8 cellular contexts compared by ENCODE assay signal in genomic region chr5:131634996-131635754, GRCh38. TPM values are rescaled to one million over a fixed set of nuclear protein-coding genes. Genes with fewer than 3 reads are reported as not detected.
DNase-seq lines count a peak whose midpoint lies in the region; ATAC-seq and TF ChIP-seq lines count a peak whose summit lies in the region.

TSS of gene RAPGEF6 (minus strand) at chr5:131635229. CDS start at chr5:131635030, 199 bp downstream.

- H3K27me3 ChIP-seq in lung (ENCODE audit: control insufficient read depth, insufficient read depth): no peaks in the 10 kb centered on the region

- 0% methylated on average over 60 of the region's 60 CpGs for WGBS in lung, 2 donors

- TF ChIP-seq CTCF in lung (IDR thresholded peaks at IDR 0.05; ENCODE audit: control extremely low read depth, extremely low read depth): no peak

- peak; percentile 81 for ATAC-seq in GM19468 (IDR thresholded peaks at IDR 0.05; ENCODE audit: extremely low read depth, unreplicated experiment)
- ATAC-seq in lung (ENCODE audit: insufficient read depth, low FRiP score): peak; percentile 95

- no peaks in the 10 kb centered on the region for H3K9me3 ChIP-seq in lung (ENCODE audit: control insufficient read depth in 2 of 2, insufficient read depth in 1 of 2, low read length in 1 of 2)

- DNase-seq in CMK (ENCODE audit: low read depth) (peak; percentile 97), HS-5 (ENCODE audit: low read depth) (peak; percentile 99), lung (ENCODE audit: low spot score) (peak; percentile 99)
- peak; percentile 98 for DNase-seq in NK-92 treated with Interleukin-12 subunit alpha and Interleukin-12 subunit beta, amount 100 ng/mL, for 24 hours (lab: John Stamatoyannopoulos, UW)
- DNase-seq in activated CD8-positive, alpha-beta memory T cell treated with anti-CD3 and anti-CD28 coated beads for 24 hours: peak; percentile 95
- peak; percentile 94 for DNase-seq in effector CD4-positive, alpha-beta T cell
- peak; percentile 89 to 94 (median 90) for DNase-seq in stimulated activated CD4-positive, alpha-beta T cell treated with anti-CD3 and anti-CD28 coated beads, TNF-alpha, amount 100 ng/mL, for 4 hours (ENCODE audit: low read depth in 3 of 3)

- H3K4me1 ChIP-seq in lung (ENCODE audit: control insufficient read depth in 2 of 2, insufficient read depth in 2 of 2, low read length in 2 of 2): peaks cover 2 to 3% of the 10 kb centered on the region in 2 donors

- H3K27ac ChIP-seq in lung (ENCODE audit: low read depth in 1 of 2, low read length in 1 of 2): peak within 1 kb of the TSS; percentile 99 to 100

- peak within 1 kb of the TSS; percentile 86 for H3K4me3 ChIP-seq in lung

- no peaks in the 10 kb centered on the region for H3K36me3 ChIP-seq in lung (ENCODE audit: control insufficient read depth in 2 of 2, insufficient read depth in 2 of 2, low read length in 2 of 2)

RNA-seq across cellular contexts. Expression of gene RAPGEF6, which starts in this region (rescaled TPM):
- total RNA-seq in lung: 10 to 100 TPM; 16.7 to 73.1 TPM
- polyA plus RNA-seq in lung: 1 to 10 TPM; 3.9 to 5.0 TPM

Comparison
In these comparisons a context has a peak if more than half of its experiments do, and no peak if none do; other contexts are left out.
1. Peak in every context shown above with its lines: DNase-seq, ATAC-seq, H3K4me3 ChIP-seq and H3K27ac ChIP-seq.